In the genomic region with DNA sequence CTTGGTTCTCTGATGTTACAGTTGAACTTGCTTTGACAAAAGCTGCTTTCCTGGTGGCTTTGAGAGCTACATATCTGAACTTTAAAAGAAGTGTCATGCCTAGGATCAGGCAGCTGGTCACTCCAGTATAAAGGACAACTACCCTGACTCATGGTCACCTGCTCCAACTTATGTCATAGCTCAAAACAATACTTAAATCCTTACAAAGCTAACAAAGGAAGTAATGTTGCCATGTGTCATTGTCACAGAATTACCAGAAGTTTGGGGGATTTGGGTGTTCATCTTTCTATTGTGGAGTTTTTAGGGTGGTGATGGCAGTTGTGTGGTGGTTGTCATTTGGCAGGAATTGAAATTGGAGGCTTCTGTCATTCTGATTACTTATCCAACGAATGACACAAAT, we compare ENCODE assay signal across 11 cellular contexts. TPM values are rescaled to one million over a fixed set of nuclear protein-coding genes. Genes with fewer than 3 reads are reported as not detected.
DNase-seq lines count a peak whose midpoint lies in the region; ATAC-seq and TF ChIP-seq lines count a peak whose summit lies in the region.
"Had no signal": no experiment of that assay in that cellular context is flagged by ENCODE, and none has a peak within 500 bp of the region (broad histone marks: within the 10 kb centered on the region; RNA-seq: fewer than 3 reads in every experiment).

No MANE protein-coding gene starts in this region.

- peaks cover 29% of the 10 kb centered on the region for H3F3A ChIP-seq in GM23248 (ENCODE audit: insufficient read depth)

- no peaks in the 10 kb centered on the region for H3K27me3 ChIP-seq in GM23248 (replicated peaks; ENCODE audit: insufficient read depth)

- H3K79me2 ChIP-seq in GM23248 (ENCODE audit: insufficient read depth) = peaks cover 26% of the 10 kb centered on the region

- no peak overlapping the region for H3K4me2 ChIP-seq in GM23248 (ENCODE audit: unreplicated experiment)

- H3K36me3 Mint-ChIP-seq in natural killer cell treated with Interleukin-12 subunit alpha and Interleukin-12 subunit beta and Interleukin-15 and Interleukin-18, amount 100 ng/mL, for 72 hours = no peaks in the 10 kb centered on the region

- TF ChIP-seq CTCF in 22Rv1 (IDR thresholded peaks at IDR 0.05) = no peak

- 10 to 17% methylated on average over 1 of the region's 1 CpG for WGBS in GM23248 (ENCODE audit: low coverage in 1 of 2, low lambda C conversion rate in 2 of 2, missing lambda C conversion rate in 2 of 2), 2 experiments

- H3K4me3 ChIP-seq in GM23248 = no peak overlapping the region

- no peaks in the 10 kb centered on the region for H3K36me3 ChIP-seq in GM23248 (ENCODE audit: low read depth)

- H3K4me1 ChIP-seq in GM23248 (ENCODE audit: insufficient read depth) = peaks cover 47% of the 10 kb centered on the region

- H4K20me1 ChIP-seq in GM23248 (ENCODE audit: insufficient read depth) = no peaks in the 10 kb centered on the region

- no peaks in the 10 kb centered on the region for H3K9me2 ChIP-seq in GM23248 (ENCODE audit: insufficient read depth)

- H2AFZ ChIP-seq in GM23248 = no peak overlapping the region

- peak overlapping the region; percentile 62 for H3K4me3 Mint-ChIP-seq in natural killer cell treated with Interleukin-12 subunit alpha and Interleukin-12 subunit beta and Interleukin-15 and Interleukin-18, amount 100 ng/mL, for 72 hours

- H3K27me3 Mint-ChIP-seq in natural killer cell treated with Interleukin-12 subunit alpha and Interleukin-12 subunit beta and Interleukin-15 and Interleukin-18, amount 100 ng/mL, for 72 hours = no peaks in the 10 kb centered on the region

- DNase-seq in GM23248 (peak; percentile 20), caudate nucleus (lab: John Stamatoyannopoulos, UW) (no peak), germinal center (ENCODE audit: low spot score) (no peak), D341Med (ENCODE audit: low spot score) (no peak)
- no peak for DNase-seq in natural killer cell treated with Interleukin-12 subunit alpha and Interleukin-12 subunit beta and Interleukin-15 and Interleukin-18, amount 100 ng/mL, for 72 hours (ENCODE audit: low spot score)
- no peak for DNase-seq in activated CD4-positive, alpha-beta T cell treated with anti-CD3 and anti-CD28 coated beads for 1 hour
- DNase-seq: KBM-7, NCI-H774 had no signal

- H3K4me1 Mint-ChIP-seq in natural killer cell treated with Interleukin-12 subunit alpha and Interleukin-12 subunit beta and Interleukin-15 and Interleukin-18, amount 100 ng/mL, for 72 hours (ENCODE audit: low read depth in 2 of 2) = peaks cover 27 to 29% of the 10 kb centered on the region in 2 donors

- peak overlapping the region; percentile 99 for H3K9ac ChIP-seq in GM23248

- in situ Hi-C loops in GM23248 (cut with MboI) = no loop called here

- H3K9me3 Mint-ChIP-seq in natural killer cell treated with Interleukin-12 subunit alpha and Interleukin-12 subunit beta and Interleukin-15 and Interleukin-18, amount 100 ng/mL, for 72 hours = no peaks in the 10 kb centered on the region

- peak overlapping the region; percentile 67 for H3K27ac ChIP-seq in 22Rv1
- H3K27ac ChIP-seq in GM23248 = peak overlapping the region; percentile 58; the same call in 1 of the 2 replicates
- H3K27ac ChIP-seq in caudate nucleus (ENCODE audit: low read depth, low read length) = peak overlapping the region; percentile 20

- no peak for ATAC-seq in natural killer cell treated with Interleukin-12 subunit alpha and Interleukin-12 subunit beta and Interleukin-15 and Interleukin-18, amount 100 ng/mL, for 72 hours
- no peak for ATAC-seq in GM19351 (IDR thresholded peaks at IDR 0.05; ENCODE audit: unreplicated experiment)
- ATAC-seq: activated CD4-positive, CD25-positive, alpha-beta regulatory T cell treated with anti-CD3 and anti-CD28 coated beads, Interleukin-2, amount 50 U/mL, for 24 hours had no signal

- no peaks in the 10 kb centered on the region for H3K9me3 ChIP-seq in GM23248 (ENCODE audit: low read depth)

- peak overlapping the region; percentile 92 to 98 for H3K27ac Mint-ChIP-seq in natural killer cell treated with Interleukin-12 subunit alpha and Interleukin-12 subunit beta and Interleukin-15 and Interleukin-18, amount 100 ng/mL, for 72 hours

RNA-seq across cellular contexts. Expression of a gene that starts 1.8 kb away (rescaled TPM):
- total RNA-seq in GM23248 (2014; rRNA removed; shearing (Covaris generic)) = 26.2 and 32.2 TPM in 2 replicates
- 17.7 and 18.9 TPM in 2 replicates for polyA plus RNA-seq in GM23248 (2016; fragmentation: Nextera tagmentation; extraction: Ambion mirVana)
- 1 to 10 TPM; 3.5 to 5.8 TPM for total RNA-seq in natural killer cell treated with Interleukin-12 subunit alpha and Interleukin-12 subunit beta and Interleukin-15 and Interleukin-18, amount 100 ng/mL, for 72 hours

RNA-seq across cellular contexts. Expression of a gene that starts 52.9 kb away (rescaled TPM):
- 210 and 219 TPM in 2 replicates for total RNA-seq in GM23248 (2014; rRNA removed; shearing (Covaris generic))
- 318 and 335 TPM in 2 replicates for polyA plus RNA-seq in GM23248 (2016; fragmentation: Nextera tagmentation; extraction: Ambion mirVana)
- 1 to 10 TPM; 1.1 to 3.3 TPM for total RNA-seq in natural killer cell treated with Interleukin-12 subunit alpha and Interleukin-12 subunit beta and Interleukin-15 and Interleukin-18, amount 100 ng/mL, for 72 hours

RNA-seq across cellular contexts. Expression of a gene that starts 56.8 kb away (rescaled TPM):
- total RNA-seq in GM23248 (2014; rRNA removed; shearing (Covaris generic)) = 12.9 and 13.7 TPM in 2 replicates
- 7.6 and 8.3 TPM in 2 replicates for polyA plus RNA-seq in GM23248 (2016; fragmentation: Nextera tagmentation; extraction: Ambion mirVana)
- 10 to 100 TPM in 1 of 2 donors, 1 to 10 TPM in 1; 9.0 to 12.3 TPM for total RNA-seq in natural killer cell treated with Interleukin-12 subunit alpha and Interleukin-12 subunit beta and Interleukin-15 and Interleukin-18, amount 100 ng/mL, for 72 hours

Comparison
In these comparisons a context has a peak if more than half of its experiments do, and no peak if none do; other contexts are left out.
1. RNA of a gene that starts 52.9 kb away (total RNA-seq): 210 to 219 TPM in GM23248; 1.1 to 3.3 TPM in natural killer cell treated with Interleukin-12 subunit alpha and Interleukin-12 subunit beta and Interleukin-15 and Interleukin-18, amount 100 ng/mL, for 72 hours; every median in the first group is over 10 times any median in the second.
2. Peak in every context shown above with its lines, with median percentiles within 50 percentile points of each other: H3K27ac ChIP-seq.